ENCODE assay signal across 9 cellular contexts in genomic region chr10:72292223-72292691, GRCh38. TPM values are rescaled to one million over a fixed set of nuclear protein-coding genes. Genes with fewer than 3 reads are reported as not detected.
DNase-seq lines count a peak whose midpoint lies in the region; ATAC-seq and TF ChIP-seq lines count a peak whose summit lies in the region.
"Had no signal": no experiment of that assay in that cellular context is flagged by ENCODE, and none has a peak within 500 bp of the region (broad histone marks: within the 10 kb centered on the region; RNA-seq: fewer than 3 reads in every experiment).

No MANE protein-coding gene starts in this region.

- peak; percentile 96 for DNase-seq in MCF 10A (ENCODE audit: unreplicated experiment)
- DNase-seq in breast epithelium (ENCODE audit: low spot score in 2 of 2): no peak
- DNase-seq in activated T-cell treated with anti-CD3 and anti-CD28 coated beads, Interleukin-2, amount 50 U/mL, for 4 hours: peak; percentile 60
- DNase-seq in left lung: no peak
- DNase-seq in type B pancreatic cell (ENCODE audit: extremely low spot score, unreplicated experiment): no peak
- DNase-seq in NCI-H2196 (lab: John Stamatoyannopoulos, UW; ENCODE audit: unreplicated experiment): no peak
- no peak for DNase-seq in NCI-H1930 (lab: John Stamatoyannopoulos, UW)
- DNase-seq: NCI-H2081 had no signal

- CTCF ChIA-PET in MCF 10A (lab: Yijun Ruan, JAX): interaction anchor here (0.6 to 2.5 kb wide), 7 partner anchors 16 to 46 kb away, joined by 3 to 6 read pairs (median 4); no protein-coding TSS in a partner anchor

- TF ChIP-seq CTCF in MCF 10A (IDR thresholded peaks at IDR 0.05; ENCODE audit: unreplicated experiment): no peak
- TF ChIP-seq CTCF in breast epithelium (IDR thresholded peaks at IDR 0.05): no peak
- TF ChIP-seq CTCF in left lung (IDR thresholded peaks at IDR 0.05): no peak
- TF ChIP-seq CTCF in type B pancreatic cell (conservative IDR thresholded peaks at IDR 0.05): no peak

- H3K27me3 ChIP-seq in breast epithelium: no peaks in the 10 kb centered on the region
- no peaks in the 10 kb centered on the region for H3K27me3 ChIP-seq in left lung

- H3K27ac Mint-ChIP-seq in MCF 10A (ENCODE audit: low read depth, unreplicated experiment) (peak overlapping the region; percentile 57), type B pancreatic cell (peak overlapping the region; percentile 96)

- H3K4me3 ChIP-seq in breast epithelium: no peak overlapping the region
- H3K4me3 ChIP-seq in left lung: no peak overlapping the region

- POLR2A ChIA-PET in MCF 10A (lab: Yijun Ruan, JAX): interaction anchor here (0.6 to 5.0 kb wide), 18 partner anchors 9 to 572 kb away, joined by 3 to 125 read pairs (median 6); partner anchors contain the start of genes C10orf105 and DDIT4

- H3K4me1 Mint-ChIP-seq in MCF 10A (ENCODE audit: insufficient read depth, unreplicated experiment): peaks cover 18% of the 10 kb centered on the region
- H3K4me1 Mint-ChIP-seq in activated T-cell treated with anti-CD3 and anti-CD28 coated beads, Interleukin-2, amount 50 U/mL, for 4 hours (ENCODE audit: low read depth): peaks cover 65% of the 10 kb centered on the region
- H3K4me1 Mint-ChIP-seq in type B pancreatic cell (ENCODE audit: unreplicated experiment): peaks cover 19% of the 10 kb centered on the region

- H3K27me3 Mint-ChIP-seq in MCF 10A (ENCODE audit: insufficient read depth, unreplicated experiment): no peaks in the 10 kb centered on the region
- no peaks in the 10 kb centered on the region for H3K27me3 Mint-ChIP-seq in activated T-cell treated with anti-CD3 and anti-CD28 coated beads, Interleukin-2, amount 50 U/mL, for 4 hours (ENCODE audit: low read depth)
- no peaks in the 10 kb centered on the region for H3K27me3 Mint-ChIP-seq in type B pancreatic cell

- BruUV-seq in MCF 10A (replicated peaks; lab: Mats Ljungman, UMichigan): no TSS peak

- H3K36me3 ChIP-seq in breast epithelium: no peaks in the 10 kb centered on the region
- no peaks in the 10 kb centered on the region for H3K36me3 ChIP-seq in left lung

- intact Hi-C loops in MCF 10A (cut with micrococcal nuclease) (loop anchor here (1.0 kb wide), 1 partner anchor 15 kb away; no protein-coding TSS in a partner anchor), breast epithelium (cut with DNase I; ENCODE audit: low total_unique reads) (no loop called here), left lung (cut with DNase I) (no loop called here)

- TF ChIP-seq POLR2A in breast epithelium (IDR thresholded peaks at IDR 0.05): no peak

- peak; percentile 48 to 49 for ATAC-seq in activated T-cell treated with anti-CD3 and anti-CD28 coated beads, Interleukin-2, amount 50 U/mL, for 4 hours
- ATAC-seq in left lung (peak; percentile 30), GM18861 (IDR thresholded peaks at IDR 0.05; ENCODE audit: unreplicated experiment) (no peak)

- H3K9me3 ChIP-seq in breast epithelium (no peaks in the 10 kb centered on the region), left lung (no peaks in the 10 kb centered on the region)

- H3K9me3 Mint-ChIP-seq in MCF 10A (ENCODE audit: unreplicated experiment) (no peaks in the 10 kb centered on the region), type B pancreatic cell (no peaks in the 10 kb centered on the region)
- no peaks in the 10 kb centered on the region for H3K9me3 Mint-ChIP-seq in activated T-cell treated with anti-CD3 and anti-CD28 coated beads, Interleukin-2, amount 50 U/mL, for 4 hours

- H3K4me1 ChIP-seq in breast epithelium: no peaks in the 10 kb centered on the region
- H3K4me1 ChIP-seq in left lung: peaks cover 0 to 23% of the 10 kb centered on the region in 2 donors

- H3K36me3 Mint-ChIP-seq in MCF 10A (ENCODE audit: insufficient read depth, unreplicated experiment): peaks cover 4% of the 10 kb centered on the region
- H3K36me3 Mint-ChIP-seq in activated T-cell treated with anti-CD3 and anti-CD28 coated beads, Interleukin-2, amount 50 U/mL, for 4 hours (ENCODE audit: insufficient read depth): peaks cover 2% of the 10 kb centered on the region
- no peaks in the 10 kb centered on the region for H3K36me3 Mint-ChIP-seq in type B pancreatic cell

- H3K27ac ChIP-seq in breast epithelium (peak overlapping the region in 1 of 2 donors; percentile 64), left lung (no peak overlapping the region)

- no peak overlapping the region for H3K4me3 Mint-ChIP-seq in MCF 10A (ENCODE audit: unreplicated experiment)
- H3K4me3 Mint-ChIP-seq in activated T-cell treated with anti-CD3 and anti-CD28 coated beads, Interleukin-2, amount 50 U/mL, for 4 hours: peak overlapping the region; percentile 35
- peak overlapping the region; percentile 49 for H3K4me3 Mint-ChIP-seq in type B pancreatic cell

RNA-seq across cellular contexts. Expression of gene DDIT4, which starts 18.5 kb away (rescaled TPM):
- 698 and 872 TPM in 2 replicates for total RNA-seq in MCF 10A (2022)
- total RNA-seq in breast epithelium: 100 to 1,000 TPM; 183 to 555 (median 341) TPM
- total RNA-seq in activated T-cell treated with anti-CD3 and anti-CD28 coated beads, Interleukin-2, amount 50 U/mL, for 4 hours: 100 to 1,000 TPM; 240 to 268 (median 263) TPM
- total RNA-seq in left lung: 10 to 100 TPM; 40.7 to 73.8 TPM
- 95.9 and 130 TPM in 2 replicates for total RNA-seq in type B pancreatic cell (ENCODE audit: low replicate concordance)

Comparison
In these comparisons a context has a peak if more than half of its experiments do, and no peak if none do; other contexts are left out.
1. DNase-seq: peak in MCF 10A (single experiment) and activated T-cell treated with anti-CD3 and anti-CD28 coated beads, Interleukin-2, amount 50 U/mL, for 4 hours (single experiment); none in breast epithelium (0 of 2), left lung (0 of 2), type B pancreatic cell (single experiment), NCI-H2196 (single experiment) and NCI-H1930 (0 of 2).